In the genomic region with DNA sequence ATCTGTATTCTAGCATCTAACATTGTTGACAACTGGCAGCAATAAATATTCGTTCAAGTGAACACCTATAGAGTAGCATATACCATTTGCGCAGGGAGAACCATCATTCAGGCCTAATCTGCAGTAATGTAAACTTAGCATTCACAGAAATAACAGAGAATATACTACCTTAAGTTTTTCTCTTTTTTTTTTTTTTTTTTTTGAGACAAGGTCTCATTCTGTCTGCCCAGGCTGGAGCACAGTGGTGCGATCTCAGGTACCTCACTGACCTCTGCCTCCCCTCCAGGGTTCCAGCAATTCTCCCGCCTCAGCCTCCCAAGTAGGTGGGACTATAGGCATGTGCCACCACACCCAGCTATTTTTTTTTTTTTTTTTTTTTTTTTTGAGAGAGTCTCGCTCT, we compare ENCODE assay signal across 22 cellular contexts.
"Had no signal": no experiment of that assay in that cellular context is flagged by ENCODE, and none has a peak within 500 bp of the region (broad histone marks: within the 10 kb centered on the region; RNA-seq: fewer than 3 reads in every experiment).

No MANE protein-coding gene starts in this region.

- H3K27me3 ChIP-seq: heart right ventricle, left lung, pancreas, tibial nerve, vagina had no signal

- H3K27me3 Mint-ChIP-seq: activated naive CD4-positive, alpha-beta T cell treated with anti-CD3 and anti-CD28 coated beads, Interleukin-2, amount 10 ng/mL, durations not matched to agents 7 days and 5 days; stimulated activated naive CD8-positive, alpha-beta T cell treated with anti-CD3 and anti-CD28 coated beads, Interleukin-15, Interleukin-2, amounts not matched to agents 100 ng/mL and 50 ng/mL, for 24 hours; T-cell had no signal

- H3K4me3 Mint-ChIP-seq: activated naive CD4-positive, alpha-beta T cell treated with anti-CD3 and anti-CD28 coated beads, Interleukin-2, amount 10 ng/mL, durations not matched to agents 7 days and 5 days; activated T-cell treated with anti-CD3 and anti-CD28 coated beads, Interleukin-2, amount 50 U/mL, for 4 hours; natural killer cell; stimulated activated naive CD8-positive, alpha-beta T cell treated with anti-CD3 and anti-CD28 coated beads, Interleukin-15, Interleukin-2, amounts not matched to agents 100 ng/mL and 50 ng/mL, for 24 hours; T-cell had no signal

- FAIRE-seq: pancreas, TTC549 had no signal

- H3K4me3 ChIP-seq: heart right ventricle, left lung, lung, pancreas, tibial nerve, vagina had no signal

- H3K4me1 ChIP-seq: heart right ventricle, pancreas, vagina had no signal

- H3K27ac Mint-ChIP-seq: activated naive CD4-positive, alpha-beta T cell treated with anti-CD3 and anti-CD28 coated beads, Interleukin-2, amount 10 ng/mL, durations not matched to agents 7 days and 5 days; natural killer cell; stimulated activated naive CD8-positive, alpha-beta T cell treated with anti-CD3 and anti-CD28 coated beads, Interleukin-15, Interleukin-2, amounts not matched to agents 100 ng/mL and 50 ng/mL, for 24 hours; T-cell had no signal

- DNase-seq: activated CD4-positive, alpha-beta T cell treated with anti-CD3 and anti-CD28 coated beads, Interleukin-2, amount 50 U/mL, for 4 hours; activated CD8-positive, alpha-beta memory T cell treated with anti-CD3 and anti-CD28 coated beads for 24 hours; activated CD8-positive, alpha-beta memory T cell treated with anti-CD3 and anti-CD28 coated beads, Interleukin-2, amount 50 U/mL, for 4 hours; activated naive CD4-positive, alpha-beta T cell treated with anti-CD3 and anti-CD28 coated beads, Interleukin-2, amount 10 ng/mL, durations not matched to agents 7 days and 5 days; activated T-cell treated with anti-CD3 and anti-CD28 coated beads, Interleukin-2, amount 50 U/mL, for 4 hours; amygdala; cerebellar nuclear complex; cortex of kidney; foreskin fibroblast; heart right ventricle; left lung; midbrain; natural killer cell; pancreas; right cardiac atrium; stimulated activated CD4-positive, alpha-beta T cell treated with anti-CD3 and anti-CD28 coated beads, Interleukin-1b, Interleukin-23, amount 100 ng/mL, for 48 hours; T-cell had no signal

- H3K9me3 Mint-ChIP-seq: activated naive CD4-positive, alpha-beta T cell treated with anti-CD3 and anti-CD28 coated beads, Interleukin-2, amount 10 ng/mL, durations not matched to agents 7 days and 5 days; activated T-cell treated with anti-CD3 and anti-CD28 coated beads, Interleukin-2, amount 50 U/mL, for 4 hours; natural killer cell; stimulated activated naive CD8-positive, alpha-beta T cell treated with anti-CD3 and anti-CD28 coated beads, Interleukin-15, Interleukin-2, amounts not matched to agents 100 ng/mL and 50 ng/mL, for 24 hours; T-cell had no signal

- H3K36me3 Mint-ChIP-seq: natural killer cell had no signal

- H3K9me3 ChIP-seq: heart right ventricle, left lung, pancreas, tibial nerve, vagina had no signal

- H3K36me3 ChIP-seq: left lung, pancreas, vagina had no signal

- H3K27ac ChIP-seq: heart right ventricle, left lung, pancreas, tibial nerve, vagina had no signal

- ATAC-seq: activated T-cell treated with anti-CD3 and anti-CD28 coated beads, Interleukin-2, amount 50 U/mL, for 4 hours; heart right ventricle; left lung; natural killer cell; pancreas; right cardiac atrium; T-cell had no signal
